ENCODE assay signal across 9 cellular contexts in the genomic region with DNA sequence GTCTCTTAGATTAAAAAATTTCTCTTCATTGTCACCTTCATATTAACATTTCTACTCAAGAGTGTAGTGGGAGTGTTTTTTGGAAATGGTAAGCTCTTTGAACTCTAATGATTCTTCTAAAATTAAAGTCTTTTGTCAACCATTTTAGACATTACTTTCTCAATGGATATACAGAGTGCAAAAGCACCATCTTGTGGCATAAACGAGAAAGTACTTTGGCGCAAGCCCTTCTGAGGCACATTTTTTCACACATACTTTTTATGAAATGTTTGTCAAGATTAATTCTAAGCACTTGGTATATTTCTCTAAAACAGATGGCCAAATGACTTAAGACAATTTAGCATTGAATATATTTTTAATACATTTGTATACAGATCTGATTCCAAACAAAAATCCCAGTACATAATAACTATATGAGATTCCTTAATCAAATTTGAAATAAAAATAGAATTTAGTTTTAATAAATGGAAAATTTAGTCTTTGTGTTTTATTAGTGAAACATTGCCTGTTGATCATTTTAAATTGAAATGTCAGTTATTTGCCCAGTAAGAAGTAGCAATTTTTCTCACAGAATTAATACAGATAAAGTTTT.
DNase-seq lines count a peak whose midpoint lies in the region; ATAC-seq and TF ChIP-seq lines count a peak whose summit lies in the region.
"Had no signal": no experiment of that assay in that cellular context is flagged by ENCODE, and none has a peak within 500 bp of the region (broad histone marks: within the 10 kb centered on the region; RNA-seq: fewer than 3 reads in every experiment).

No MANE protein-coding gene starts in this region.

- no peaks in the 10 kb centered on the region for H3K9me3 ChIP-seq in breast epithelium
- H3K9me3 ChIP-seq: BLaER1 had no signal

- no peak overlapping the region for H3K4me3 ChIP-seq in breast epithelium
- H3K4me3 ChIP-seq: BLaER1 had no signal

- no peaks in the 10 kb centered on the region for H3K36me3 ChIP-seq in breast epithelium
- H3K36me3 ChIP-seq: BLaER1 had no signal

- DNase-seq in DMS79 treated with DMSO at 0.1 percent for 48 hours (lab: John Stamatoyannopoulos, UW) (peak; percentile 11), DMS79 (lab: John Stamatoyannopoulos, UW) (no peak), NCI-H82 treated with DMSO at 0.1 percent for 48 hours (lab: John Stamatoyannopoulos, UW; ENCODE audit: unreplicated experiment) (peak; percentile 38), breast epithelium (ENCODE audit: low spot score in 2 of 2) (no peak), left lobe of liver (ENCODE audit: low spot score) (no peak)

- H3K27ac ChIP-seq in breast epithelium, result no peak overlapping the region
- H3K27ac ChIP-seq: BLaER1 had no signal

- peak; percentile 49 for ATAC-seq in GM19397 (IDR thresholded peaks at IDR 0.05; ENCODE audit: unreplicated experiment)
- peak; percentile 60 for ATAC-seq in HG03432 (IDR thresholded peaks at IDR 0.05; ENCODE audit: unreplicated experiment)
- ATAC-seq in left lobe of liver, result peak; percentile 81
- ATAC-seq in HG02642 (IDR thresholded peaks at IDR 0.05; ENCODE audit: poor library complexity, unreplicated experiment), result no peak

- intact Hi-C loops in breast epithelium (cut with DNase I; ENCODE audit: low total_unique reads), result no loop called here

- no peaks in the 10 kb centered on the region for H3K27me3 ChIP-seq in breast epithelium
- H3K27me3 ChIP-seq: BLaER1 had no signal

- no peaks in the 10 kb centered on the region for H3K4me1 ChIP-seq in breast epithelium

- TF ChIP-seq POLR2A in breast epithelium (IDR thresholded peaks at IDR 0.05), result no peak

- TF ChIP-seq CTCF in breast epithelium (IDR thresholded peaks at IDR 0.05), result peak; percentile 47 to 67 (median 53)

Comparison
In these comparisons a context has a peak if more than half of its experiments do, and no peak if none do; other contexts are left out.
1. DNase-seq: peak in DMS79 treated with DMSO at 0.1 percent for 48 hours (single experiment) and NCI-H82 treated with DMSO at 0.1 percent for 48 hours (single experiment); none in DMS79 (single experiment), breast epithelium (0 of 2) and left lobe of liver (single experiment).